8 cellular contexts compared by ENCODE assay signal in the genomic region with DNA sequence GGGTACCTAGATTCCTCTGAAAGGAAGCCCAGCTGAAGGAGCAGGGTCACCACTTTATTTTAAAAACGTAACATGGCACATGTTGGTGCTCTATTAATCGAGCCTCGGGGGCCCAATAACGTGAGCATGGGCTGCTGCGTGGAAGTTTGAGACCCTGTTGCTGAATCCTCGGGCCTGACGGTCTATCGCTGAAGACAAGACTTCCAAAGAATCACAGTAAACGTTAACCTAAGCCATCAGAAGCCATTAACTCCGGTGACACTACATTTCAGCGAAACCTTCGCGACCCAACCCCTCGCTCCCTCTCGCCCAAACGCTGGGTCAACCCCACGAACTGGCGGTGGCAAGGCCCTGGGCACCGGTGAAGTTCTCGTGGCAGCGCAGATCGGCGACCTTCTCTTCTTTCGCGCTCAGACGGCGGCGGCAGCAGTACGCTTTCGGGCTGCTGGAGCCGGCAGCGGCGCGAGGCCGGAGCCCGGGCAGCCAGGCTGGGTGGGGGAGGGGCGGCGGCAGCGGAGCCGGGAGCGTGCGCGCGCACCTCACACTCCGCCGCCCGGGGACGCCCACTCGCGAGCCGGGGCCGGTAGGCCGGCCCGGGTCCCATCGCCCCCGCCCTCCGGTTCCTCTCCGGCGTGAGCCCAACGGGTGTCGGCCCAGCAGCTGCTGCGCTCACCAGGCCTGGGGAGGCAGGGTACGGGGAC. TPM values are rescaled to one million over a fixed set of nuclear protein-coding genes. Genes with fewer than 3 reads are reported as not detected.
DNase-seq lines count a peak whose midpoint lies in the region; ATAC-seq and TF ChIP-seq lines count a peak whose summit lies in the region.

No MANE protein-coding gene starts in this region.

- peaks cover 12% of the 10 kb centered on the region for H3K4me1 ChIP-seq in ectodermal cell (ENCODE audit: control insufficient read depth, insufficient read depth, low read length)

- ATAC-seq in GM18868 (IDR thresholded peaks at IDR 0.05; ENCODE audit: unreplicated experiment), result peak; percentile 41
- ATAC-seq in HG03097 (IDR thresholded peaks at IDR 0.05; ENCODE audit: low FRiP score, unreplicated experiment), result peak; percentile 38
- peak; percentile 57 for ATAC-seq in activated CD8-positive, alpha-beta T cell treated with anti-CD3 and anti-CD28 coated beads for 36 hours

- no peaks in the 10 kb centered on the region for H3K9me3 Mint-ChIP-seq in activated CD8-positive, alpha-beta T cell treated with anti-CD3 and anti-CD28 coated beads for 36 hours

- intact Hi-C loops in activated CD8-positive, alpha-beta T cell treated with anti-CD3 and anti-CD28 coated beads for 36 hours (cut with micrococcal nuclease), result loop anchor here (10.0 kb wide), 1 partner anchor 288 kb away; no protein-coding TSS in a partner anchor

- POLR2A ChIA-PET in activated CD8-positive, alpha-beta T cell treated with anti-CD3 and anti-CD28 coated beads for 36 hours (lab: Charles Lee), result interaction anchor here (0.9 to 1.1 kb wide), 2 partner anchors 95 to 294 kb away, joined by 3 read pairs; no protein-coding TSS in a partner anchor

- H3K4me3 ChIP-seq in AG09309 (ENCODE audit: control insufficient read depth, low read depth, low read length) (peak overlapping the region; percentile 79), ectodermal cell (ENCODE audit: insufficient read depth, low read depth, low read length) (peak overlapping the region; percentile 78)

- WGBS in ectodermal cell, 2 experiments, result 1% methylated on average over 63 of the region's 63 CpGs

- no peaks in the 10 kb centered on the region for H3K27me3 Mint-ChIP-seq in activated CD8-positive, alpha-beta T cell treated with anti-CD3 and anti-CD28 coated beads for 36 hours

- H3K4me1 Mint-ChIP-seq in activated CD8-positive, alpha-beta T cell treated with anti-CD3 and anti-CD28 coated beads for 36 hours (ENCODE audit: low read depth), result peaks cover 43% of the 10 kb centered on the region

- no peaks in the 10 kb centered on the region for H3K36me3 ChIP-seq in ectodermal cell (ENCODE audit: control insufficient read depth, insufficient read depth, low read length)

- DNase-seq in AG09309 (ENCODE audit: low read depth) (no peak), NCI-H446 treated with DMSO at 0.1 percent for 48 hours (lab: John Stamatoyannopoulos, UW) (peak; percentile 31), lung microvascular endothelial cell (ENCODE audit: low read depth in 2 of 2) (peak; percentile 80 to 88)
- peak; percentile 80 for DNase-seq in activated CD8-positive, alpha-beta T cell treated with anti-CD3 and anti-CD28 coated beads for 36 hours
- DNase-seq in stimulated activated CD4-positive, alpha-beta T cell treated with anti-CD3 and anti-CD28 coated beads, TNF-alpha, amount 100 ng/mL, for 24 hours (ENCODE audit: low read depth in 3 of 3), result peak; percentile 58 to 78 (median 71)

- H3K36me3 Mint-ChIP-seq in activated CD8-positive, alpha-beta T cell treated with anti-CD3 and anti-CD28 coated beads for 36 hours (ENCODE audit: low read depth), result peaks cover 4% of the 10 kb centered on the region

- CTCF ChIA-PET in activated CD8-positive, alpha-beta T cell treated with anti-CD3 and anti-CD28 coated beads for 36 hours (lab: Charles Lee), result interaction anchor here (0.8 to 1.6 kb wide), 2 partner anchors 24 to 26 kb away, joined by 4 read pairs; no protein-coding TSS in a partner anchor

- no peaks in the 10 kb centered on the region for H3K9me3 ChIP-seq in ectodermal cell (ENCODE audit: control insufficient read depth, low read length)

- TF ChIP-seq CTCF in AG09309 (IDR thresholded peaks at IDR 0.05; ENCODE audit: control insufficient read depth, insufficient read depth, low read depth, low read length, missing control alignments), result no peak
- no peak for TF ChIP-seq CTCF in activated CD8-positive, alpha-beta T cell treated with anti-CD3 and anti-CD28 coated beads for 36 hours (IDR thresholded peaks at IDR 0.05)

- peak overlapping the region; percentile 98 for H3K27ac Mint-ChIP-seq in activated CD8-positive, alpha-beta T cell treated with anti-CD3 and anti-CD28 coated beads for 36 hours

- peak overlapping the region; percentile 88 for H3K27ac ChIP-seq in ectodermal cell (ENCODE audit: insufficient read depth, low read depth, low read length, poor library complexity, severe bottlenecking)

- H3K27me3 ChIP-seq in ectodermal cell (ENCODE audit: control insufficient read depth, insufficient read depth, low read length, poor library complexity, severe bottlenecking), result no peaks in the 10 kb centered on the region

- peak overlapping the region; percentile 90 for H3K4me3 Mint-ChIP-seq in activated CD8-positive, alpha-beta T cell treated with anti-CD3 and anti-CD28 coated beads for 36 hours

RNA-seq across cellular contexts. Expression of a gene that starts 0.8 kb away (rescaled TPM):
- total RNA-seq in activated CD8-positive, alpha-beta T cell treated with anti-CD3 and anti-CD28 coated beads for 36 hours, result 10 to 100 TPM; 18.3 to 21.1 TPM
- polyA plus RNA-seq in ectodermal cell (2013, experiment 1 of 4), result 18.4 TPM
- polyA plus RNA-seq in ectodermal cell (2013, experiment 2 of 4), result 26.2 TPM
- 17.1 TPM for polyA plus RNA-seq in ectodermal cell (2013, experiment 3 of 4)
- 21.2 TPM for polyA plus RNA-seq in ectodermal cell (2013, experiment 4 of 4)
- 30.1 and 31.3 TPM in 2 replicates for total RNA-seq in lung microvascular endothelial cell
